Comparison of ENCODE assay signal across 2 cellular contexts in genomic region chr9:129865668-129866320, GRCh38.
TF ChIP-seq lines count a peak whose summit lies in the region.

No MANE protein-coding gene starts in this region.

TF ChIP-seq in HepG2, 621 proteins besides CTCF, POLR2A, EP300 and RAD21:
- TF ChIP-seq RFXANK (CRISPR knock-in tag; IDR thresholded peaks at IDR 0.05) = no peak
- no peak for TF ChIP-seq CENPT (CRISPR knock-in tag; IDR thresholded peaks at IDR 0.05; ENCODE audit: low read depth)
- TF ChIP-seq SRF (IDR thresholded peaks at IDR 0.05; ENCODE audit: low read depth, low read length) = no peak
- no peak for TF ChIP-seq EEA1 (CRISPR knock-in tag; IDR thresholded peaks at IDR 0.05; ENCODE audit: borderline replicate concordance)
- no peak for TF ChIP-seq ZFP90 (CRISPR knock-in tag; IDR thresholded peaks at IDR 0.05; ENCODE audit: borderline replicate concordance)
- no peak for TF ChIP-seq ZNF34 (CRISPR knock-in tag; IDR thresholded peaks at IDR 0.05; ENCODE audit: borderline replicate concordance)
- no peak for TF ChIP-seq KDM5B (CRISPR knock-in tag; IDR thresholded peaks at IDR 0.05; ENCODE audit: borderline replicate concordance)
- TF ChIP-seq CBX1 (IDR thresholded peaks at IDR 0.05; ENCODE audit: low read depth) = no peak

TF ChIP-seq in GM23338, 12 proteins besides CTCF, POLR2A, EP300 and RAD21:
- TF ChIP-seq ZNF462 (CRISPR knock-in tag; IDR thresholded peaks at IDR 0.05) = no peak
- TF ChIP-seq POLR2AphosphoS5 (IDR thresholded peaks at IDR 0.05; ENCODE audit: low read depth) = no peak
- no peak for TF ChIP-seq NANOG (IDR thresholded peaks at IDR 0.05; ENCODE audit: borderline replicate concordance)
- no peak for TF ChIP-seq ZNF114 (CRISPR knock-in tag; IDR thresholded peaks at IDR 0.05)
- no peak for TF ChIP-seq ZNF331 (CRISPR knock-in tag; IDR thresholded peaks at IDR 0.05; ENCODE audit: low read depth)
- no peak for TF ChIP-seq REST (IDR thresholded peaks at IDR 0.05; ENCODE audit: unreplicated experiment)
- TF ChIP-seq EZH2 (IDR thresholded peaks at IDR 0.05; ENCODE audit: low read depth, unreplicated experiment) = no peak
- no peak for TF ChIP-seq JUNB (IDR thresholded peaks at IDR 0.05; ENCODE audit: unreplicated experiment)
- no peak for TF ChIP-seq STAT1 (IDR thresholded peaks at IDR 0.05; ENCODE audit: unreplicated experiment)
- no peak for TF ChIP-seq ETS1 (IDR thresholded peaks at IDR 0.05)
- TF ChIP-seq CREB1 (CRISPR knock-in tag; IDR thresholded peaks at IDR 0.05; ENCODE audit: low read depth) = no peak
- TF ChIP-seq EZH2phosphoT487 (IDR thresholded peaks at IDR 0.05; ENCODE audit: unreplicated experiment) = no peak
